In the genomic region with DNA sequence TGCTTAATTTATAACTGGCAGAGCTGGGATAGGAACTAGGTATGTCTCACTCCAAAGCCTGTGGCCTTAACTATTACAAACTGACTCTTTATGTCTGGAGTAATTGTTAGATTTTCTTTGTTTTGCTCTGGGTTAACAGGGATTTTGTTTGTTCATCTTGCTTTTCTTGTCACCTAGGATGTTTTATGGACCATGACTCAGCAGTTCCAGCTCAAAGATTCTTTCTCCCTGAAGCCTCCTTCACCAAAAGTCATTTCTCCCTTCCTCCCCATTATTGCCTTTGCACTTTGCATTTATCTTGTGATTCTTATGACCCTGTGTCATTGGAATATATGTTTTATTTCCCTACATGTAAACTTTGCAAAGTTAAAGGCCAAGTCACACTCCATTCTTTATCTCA, we compare ENCODE assay signal across 16 cellular contexts.
DNase-seq lines count a peak whose midpoint lies in the region; ATAC-seq, FAIRE-seq and TF ChIP-seq lines count a peak whose summit lies in the region.
"Had no signal": no experiment of that assay in that cellular context is flagged by ENCODE, and none has a peak within 500 bp of the region (broad histone marks: within the 10 kb centered on the region; RNA-seq: fewer than 3 reads in every experiment).

No MANE protein-coding gene starts in this region.

- H3K27me3 ChIP-seq in kidney epithelial cell (ENCODE audit: control insufficient read depth, insufficient read depth, low read length): no peaks in the 10 kb centered on the region
- H3K27me3 ChIP-seq in upper lobe of right lung: no peaks in the 10 kb centered on the region

- no peaks in the 10 kb centered on the region for H3K9me3 ChIP-seq in upper lobe of right lung

- H3K4me3 ChIP-seq in kidney epithelial cell (ENCODE audit: low read depth, low read length) (no peak overlapping the region), upper lobe of right lung (no peak overlapping the region)

- no peak for ATAC-seq in upper lobe of right lung
- ATAC-seq: left lobe of liver; natural killer cell treated with Interleukin-12 subunit alpha and Interleukin-12 subunit beta and Interleukin-15 and Interleukin-18, amount 100 ng/mL, for 72 hours; right cardiac atrium; SK-N-SH treated with all-trans-retinoic acid at 6 μM for 48 hours had no signal

- intact Hi-C loops in upper lobe of right lung (cut with DNase I): no loop called here

- FAIRE-seq in urothelium cell line (lab: Jason Lieb, UNC): no peak
- FAIRE-seq: A204.1 had no signal

- H3K36me3 ChIP-seq in kidney epithelial cell (ENCODE audit: control insufficient read depth, insufficient read depth, low read length) (no peaks in the 10 kb centered on the region), upper lobe of right lung (no peaks in the 10 kb centered on the region)

- H3K27ac ChIP-seq in upper lobe of right lung: no peak overlapping the region

- TF ChIP-seq CTCF in kidney epithelial cell (IDR thresholded peaks at IDR 0.05; ENCODE audit: insufficient read depth, low read length, poor library complexity, severe bottlenecking): no peak
- TF ChIP-seq CTCF in upper lobe of right lung (IDR thresholded peaks at IDR 0.05): no peak

- H3K4me1 ChIP-seq in upper lobe of right lung: no peaks in the 10 kb centered on the region

- DNase-seq in NCI-H2227 treated with DMSO at 0.1 percent for 48 hours (lab: John Stamatoyannopoulos, UW): peak; percentile 28
- DNase-seq in NCI-H2227 (lab: John Stamatoyannopoulos, UW; ENCODE audit: unreplicated experiment): no peak
- peak; percentile 43 to 63 for DNase-seq in SHP77 (lab: John Stamatoyannopoulos, UW)
- peak; percentile 37 for DNase-seq in kidney epithelial cell (ENCODE audit: low read depth)
- peak; percentile 36 for DNase-seq in urothelium cell line (ENCODE audit: low spot score)
- no peak for DNase-seq in HuH-7 (ENCODE audit: low spot score)
- DNase-seq in NCI-H187 (lab: John Stamatoyannopoulos, UW): no peak
- DNase-seq in upper lobe of right lung: no peak
- DNase-seq: Calu3; central memory CD4-positive, alpha-beta T cell; right cardiac atrium; stimulated activated naive CD4-positive, alpha-beta T cell treated with Interleukin-2 at 50 U/mL for 16 hours had no signal

Comparison
In these comparisons a context has a peak if more than half of its experiments do, and no peak if none do; other contexts are left out.
1. DNase-seq: peak in NCI-H2227 treated with DMSO at 0.1 percent for 48 hours (single experiment), SHP77 (2 of 2), kidney epithelial cell (single experiment) and urothelium cell line (single experiment); none in NCI-H2227 (single experiment), HuH-7 (single experiment), NCI-H187 (0 of 2) and upper lobe of right lung (single experiment).